8 cellular contexts compared by ENCODE assay signal in the genomic region with DNA sequence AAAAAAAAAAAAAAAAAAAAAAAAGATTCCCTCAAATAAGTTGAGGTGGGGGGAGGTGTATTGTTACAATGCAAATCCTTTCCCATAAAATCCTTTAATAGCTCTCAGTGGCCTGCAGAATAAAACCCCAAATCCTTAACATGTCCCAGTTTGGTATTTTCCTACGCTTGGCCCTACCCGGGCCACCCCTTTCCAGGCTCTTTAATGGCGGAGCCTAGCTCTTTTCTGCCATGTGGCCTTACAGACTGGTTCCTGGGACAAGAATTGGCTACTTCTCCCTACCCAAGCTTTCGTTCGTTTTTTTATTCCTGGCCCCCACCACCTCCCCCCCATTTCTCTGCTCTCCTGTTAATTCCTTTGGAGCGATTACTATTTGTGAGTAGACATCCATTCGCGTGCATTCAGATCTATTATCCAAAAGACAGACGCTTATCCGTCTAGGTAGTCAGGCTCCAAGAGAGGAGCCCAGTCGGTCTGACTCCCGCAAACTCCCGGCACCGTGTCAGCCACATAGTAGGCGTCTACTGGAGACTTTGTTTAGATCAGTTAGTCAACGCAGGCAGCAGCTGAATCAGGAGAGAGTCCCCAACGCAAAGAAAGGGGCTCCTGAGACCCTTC. TPM values are rescaled to one million over a fixed set of nuclear protein-coding genes. Genes with fewer than 3 reads are reported as not detected.
A peak's percentile ranks its signal among the peaks of the same experiment; 100 is the strongest.
DNase-seq lines count a peak whose midpoint lies in the region; ATAC-seq and TF ChIP-seq lines count a peak whose summit lies in the region.

No MANE protein-coding gene starts in this region.

- no peaks in the 10 kb centered on the region for H3K9me3 ChIP-seq in body of pancreas

- H3K36me3 ChIP-seq in body of pancreas (replicated peaks in 1 of 2; ENCODE audit: insufficient read depth in 1 of 2, low read depth in 2 of 2), result no peaks in the 10 kb centered on the region

- 44 to 66% methylated on average over 9 to 17 of the region's 17 CpGs for WGBS in body of pancreas, 2 donors

- no peaks in the 10 kb centered on the region for H3K27me3 ChIP-seq in body of pancreas

- CTCF ChIA-PET in activated naive CD4-positive, alpha-beta T cell treated with anti-CD3 and anti-CD28 coated beads, Interleukin-2, amount 10 ng/mL, durations not matched to agents 7 days and 5 days (lab: Charles Lee), result interaction anchor here (1.1 to 1.2 kb wide), 3 partner anchors 25 to 320 kb away, joined by 3 to 5 read pairs (median 3); no protein-coding TSS in a partner anchor

- peaks cover 18% of the 10 kb centered on the region for H3K36me3 Mint-ChIP-seq in activated naive CD4-positive, alpha-beta T cell treated with anti-CD3 and anti-CD28 coated beads, Interleukin-2, amount 10 ng/mL, durations not matched to agents 7 days and 5 days
- H3K36me3 Mint-ChIP-seq in memory B cell (peaks cover 1% of the 10 kb centered on the region), type B pancreatic cell (no peaks in the 10 kb centered on the region)

- TF ChIP-seq POLR2A in body of pancreas (IDR thresholded peaks at IDR 0.05), result no peak

- H3K27ac Mint-ChIP-seq in activated naive CD4-positive, alpha-beta T cell treated with anti-CD3 and anti-CD28 coated beads, Interleukin-2, amount 10 ng/mL, durations not matched to agents 7 days and 5 days, result peak overlapping the region; percentile 97
- peak overlapping the region; percentile 88 for H3K27ac Mint-ChIP-seq in memory B cell
- H3K27ac Mint-ChIP-seq in type B pancreatic cell, result peak overlapping the region; percentile 98

- peak overlapping the region; percentile 91 for H3K4me3 Mint-ChIP-seq in activated naive CD4-positive, alpha-beta T cell treated with anti-CD3 and anti-CD28 coated beads, Interleukin-2, amount 10 ng/mL, durations not matched to agents 7 days and 5 days
- peak overlapping the region; percentile 95 for H3K4me3 Mint-ChIP-seq in memory B cell
- H3K4me3 Mint-ChIP-seq in type B pancreatic cell, result peak overlapping the region; percentile 96

- H3K27ac ChIP-seq in body of pancreas, result peak overlapping the region; percentile 96 to 99 (median 98)

- intact Hi-C loops in body of pancreas (cut with DNase I), result no loop called here

- no peak for ATAC-seq in body of pancreas
- ATAC-seq in memory B cell (ENCODE audit: low read depth), result no peak
- ATAC-seq in HG02798 (IDR thresholded peaks at IDR 0.05; ENCODE audit: poor library complexity, unreplicated experiment), result no peak
- no peak for ATAC-seq in GM21528 (IDR thresholded peaks at IDR 0.05; ENCODE audit: low FRiP score, unreplicated experiment)

- no peaks in the 10 kb centered on the region for H3K9me3 Mint-ChIP-seq in activated naive CD4-positive, alpha-beta T cell treated with anti-CD3 and anti-CD28 coated beads, Interleukin-2, amount 10 ng/mL, durations not matched to agents 7 days and 5 days
- H3K9me3 Mint-ChIP-seq in memory B cell (no peaks in the 10 kb centered on the region), type B pancreatic cell (no peaks in the 10 kb centered on the region)

- DNase-seq in activated naive CD4-positive, alpha-beta T cell treated with anti-CD3 and anti-CD28 coated beads, Interleukin-2, amount 10 ng/mL, durations not matched to agents 7 days and 5 days, result no peak
- no peak for DNase-seq in activated naive CD4-positive, alpha-beta T cell treated with anti-CD3 and anti-CD28 coated beads, Interleukin-2, amount 50 U/mL, for 16 hours
- no peak for DNase-seq in body of pancreas
- DNase-seq in memory B cell (ENCODE audit: low spot score in 2 of 2), result no peak
- DNase-seq in type B pancreatic cell (ENCODE audit: extremely low spot score, unreplicated experiment), result no peak
- no peak for DNase-seq in DMS114 treated with DMSO at 0.1 percent for 48 hours (lab: John Stamatoyannopoulos, UW; ENCODE audit: unreplicated experiment)

- TF ChIP-seq CTCF in body of pancreas (IDR thresholded peaks at IDR 0.05), result no peak
- TF ChIP-seq CTCF in type B pancreatic cell (conservative IDR thresholded peaks at IDR 0.05), result no peak

- no peaks in the 10 kb centered on the region for H3K27me3 Mint-ChIP-seq in activated naive CD4-positive, alpha-beta T cell treated with anti-CD3 and anti-CD28 coated beads, Interleukin-2, amount 10 ng/mL, durations not matched to agents 7 days and 5 days
- H3K27me3 Mint-ChIP-seq in memory B cell (peaks cover 3% of the 10 kb centered on the region), type B pancreatic cell (no peaks in the 10 kb centered on the region)

- peaks cover 43% of the 10 kb centered on the region for H3K4me1 Mint-ChIP-seq in activated naive CD4-positive, alpha-beta T cell treated with anti-CD3 and anti-CD28 coated beads, Interleukin-2, amount 10 ng/mL, durations not matched to agents 7 days and 5 days
- H3K4me1 Mint-ChIP-seq in memory B cell (peaks cover 21% of the 10 kb centered on the region), type B pancreatic cell (ENCODE audit: unreplicated experiment) (peaks cover 31% of the 10 kb centered on the region)

- peaks cover 42% of the 10 kb centered on the region for H3K4me1 ChIP-seq in body of pancreas

- H3K4me3 ChIP-seq in body of pancreas, result no peak overlapping the region

RNA-seq across cellular contexts. Expression of gene THAP11, which starts 0.8 kb away (rescaled TPM):
- total RNA-seq in body of pancreas (10 to 100 TPM; 23.7 to 42.8 TPM), type B pancreatic cell (ENCODE audit: low replicate concordance) (25.5 and 35.1 TPM in 2 replicates)

RNA-seq across cellular contexts. Expression of gene NUTF2, which starts 5.4 kb away (rescaled TPM):
- total RNA-seq in body of pancreas (10 to 100 TPM; 39.2 to 42.8 TPM), type B pancreatic cell (ENCODE audit: low replicate concordance) (144 and 149 TPM in 2 replicates)

RNA-seq across cellular contexts. Expression of gene CENPT, which starts 6.2 kb away (rescaled TPM):
- total RNA-seq in body of pancreas (100 to 1,000 TPM in 1 of 2 donors, 10 to 100 TPM in 1; 57.1 to 122 TPM), type B pancreatic cell (ENCODE audit: low replicate concordance) (67.6 and 74.2 TPM in 2 replicates)

RNA-seq across cellular contexts. Expression of gene EDC4, which starts 31.5 kb away (rescaled TPM):
- 10 to 100 TPM; 26.7 to 55.7 TPM for total RNA-seq in body of pancreas
- 77.5 and 81.1 TPM in 2 replicates for total RNA-seq in type B pancreatic cell (ENCODE audit: low replicate concordance)

RNA-seq across cellular contexts. Expression of gene TSNAXIP1, which starts 34.6 kb away (rescaled TPM):
- 1 to 10 TPM in 1 of 2 donors, not detected in 1; 1.6 TPM for total RNA-seq in body of pancreas
- 3.9 and 7.2 TPM in 2 replicates for total RNA-seq in type B pancreatic cell (ENCODE audit: low replicate concordance)
